Comparison of ENCODE assay signal across 23 cellular contexts in the genomic region with DNA sequence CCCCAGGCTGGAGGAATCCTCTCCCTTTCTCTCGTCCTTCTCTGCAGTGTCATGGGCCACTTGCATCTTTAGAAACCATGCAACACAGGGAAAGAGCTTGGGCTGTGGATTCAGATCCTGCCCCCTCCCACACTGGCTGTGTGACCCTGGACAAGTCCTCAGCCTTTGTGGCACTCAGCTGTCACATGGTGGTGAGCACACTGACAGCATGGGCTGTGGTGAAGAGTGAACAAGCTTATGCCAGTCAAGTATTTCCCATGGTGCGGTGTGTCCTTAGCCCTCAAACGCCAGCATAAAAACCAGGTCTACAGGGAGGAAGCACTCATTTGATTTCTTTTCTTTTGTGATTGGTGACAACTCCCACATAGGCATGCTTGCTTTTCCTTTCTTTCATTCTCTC.
DNase-seq lines count a peak whose midpoint lies in the region; ATAC-seq and TF ChIP-seq lines count a peak whose summit lies in the region.
"Had no signal": no experiment of that assay in that cellular context is flagged by ENCODE, and none has a peak within 500 bp of the region (broad histone marks: within the 10 kb centered on the region; RNA-seq: fewer than 3 reads in every experiment).

No MANE protein-coding gene starts in this region.

- no peaks in the 10 kb centered on the region for H3K4me1 ChIP-seq in PC-3 (ENCODE audit: insufficient read depth, low read length)
- H3K4me1 ChIP-seq: A549, Peyer's patch had no signal

- H3F3A ChIP-seq in PC-3 (ENCODE audit: low read length, unreplicated experiment), result no peaks in the 10 kb centered on the region

- peaks cover 3% of the 10 kb centered on the region for H3K36me3 Mint-ChIP-seq in activated CD4-positive, alpha-beta T cell treated with anti-CD3 and anti-CD28 coated beads, Interleukin-2, amount 10 ng/mL, durations not matched to agents 7 days and 5 days (ENCODE audit: low read depth)

- no peaks in the 10 kb centered on the region for H3K36me3 ChIP-seq in PC-3 (ENCODE audit: low read depth, low read length)
- H3K36me3 ChIP-seq: Peyer's patch had no signal

- H2AFZ ChIP-seq in PC-3 (ENCODE audit: low read length), result no peak overlapping the region

- H3K27me3 Mint-ChIP-seq in activated CD4-positive, alpha-beta T cell treated with anti-CD3 and anti-CD28 coated beads, Interleukin-2, amount 10 ng/mL, durations not matched to agents 7 days and 5 days, result no peaks in the 10 kb centered on the region
- no peaks in the 10 kb centered on the region for H3K27me3 Mint-ChIP-seq in stimulated activated naive CD8-positive, alpha-beta T cell treated with anti-CD3 and anti-CD28 coated beads, Interleukin-15, amount 100 ng/mL, for 72 hours
- H3K27me3 Mint-ChIP-seq: B cell; CD4-positive, CD25-positive, alpha-beta regulatory T cell had no signal

- H3K79me2 ChIP-seq in PC-3 (ENCODE audit: low read length), result no peaks in the 10 kb centered on the region

- H3K4me3 ChIP-seq in PC-3 (ENCODE audit: low read length), result no peak overlapping the region
- H3K4me3 ChIP-seq: A549, Peyer's patch had no signal

- peak; percentile 7 for DNase-seq in activated CD4-positive, alpha-beta T cell treated with anti-CD3 and anti-CD28 coated beads, Interleukin-2, amount 10 ng/mL, durations not matched to agents 7 days and 5 days
- no peak for DNase-seq in activated CD4-positive, alpha-beta T cell treated with anti-CD3 and anti-CD28 coated beads, Interleukin-2, amount 50 U/mL, for 1 hour
- no peak for DNase-seq in stimulated activated naive CD8-positive, alpha-beta T cell treated with anti-CD3 and anti-CD28 coated beads, Interleukin-15, amount 100 ng/mL, for 72 hours
- no peak for DNase-seq in stimulated activated naive CD8-positive, alpha-beta T cell treated with anti-CD3 and anti-CD28 coated beads, Interleukin-15, Interleukin-2, amounts not matched to agents 100 U/mL and 50 U/mL, for 24 hours
- DNase-seq in mesenteric fat pad (ENCODE audit: low spot score), result peak; percentile 74
- no peak for DNase-seq in GM13977 (ENCODE audit: low spot score)
- DNase-seq in PC-3, result no peak
- DNase-seq: CD4-positive, CD25-positive, alpha-beta regulatory T cell; COR-L47; DMS79; H7; HFFc6; Karpas-422; MV-4-11; NCI-H1105 treated with DMSO at 0.1 percent for 48 hours; NCI-H2029 treated with DMSO at 0.1 percent for 48 hours; NCI-H345; NCI-H524; NCI-H774; NK-92 treated with Interleukin-12 subunit alpha and Interleukin-12 subunit beta, amount 100 ng/mL, for 24 hours; Peyer's patch had no signal

- no peak overlapping the region for H3K4me2 ChIP-seq in PC-3 (ENCODE audit: low read length)
- H3K4me2 ChIP-seq: A549 had no signal

- ATAC-seq in stimulated activated naive CD8-positive, alpha-beta T cell treated with anti-CD3 and anti-CD28 coated beads, Interleukin-15, amount 100 ng/mL, for 72 hours, result peak; percentile 64
- no peak for ATAC-seq in stimulated activated naive CD8-positive, alpha-beta T cell treated with anti-CD3 and anti-CD28 coated beads, Interleukin-15, Interleukin-2, amounts not matched to agents 100 U/mL and 50 U/mL, for 24 hours
- ATAC-seq in PC-3, result no peak
- ATAC-seq: A549 had no signal

- no TSS peak for BruUV-seq in PC-3 (replicated peaks; lab: Mats Ljungman, UMichigan)

- H3K9me3 Mint-ChIP-seq in activated CD4-positive, alpha-beta T cell treated with anti-CD3 and anti-CD28 coated beads, Interleukin-2, amount 10 ng/mL, durations not matched to agents 7 days and 5 days, result no peaks in the 10 kb centered on the region
- H3K9me3 Mint-ChIP-seq in stimulated activated naive CD8-positive, alpha-beta T cell treated with anti-CD3 and anti-CD28 coated beads, Interleukin-15, amount 100 ng/mL, for 72 hours, result no peaks in the 10 kb centered on the region
- H3K9me3 Mint-ChIP-seq: HFFc6 had no signal

- H3K27ac Mint-ChIP-seq in activated CD4-positive, alpha-beta T cell treated with anti-CD3 and anti-CD28 coated beads, Interleukin-2, amount 10 ng/mL, durations not matched to agents 7 days and 5 days, result peak overlapping the region; percentile 77
- no peak overlapping the region for H3K27ac Mint-ChIP-seq in stimulated activated naive CD8-positive, alpha-beta T cell treated with anti-CD3 and anti-CD28 coated beads, Interleukin-15, amount 100 ng/mL, for 72 hours
- H3K27ac Mint-ChIP-seq: B cell, HFFc6 had no signal

- POLR2A ChIA-PET in activated CD4-positive, alpha-beta T cell treated with anti-CD3 and anti-CD28 coated beads, Interleukin-2, amount 10 ng/mL, durations not matched to agents 7 days and 5 days (lab: Charles Lee), result no interaction called here
- POLR2A ChIA-PET in PC-3 (lab: Charles Lee; ENCODE audit: unreplicated experiment), result no interaction called here

- no peaks in the 10 kb centered on the region for H3K9me2 ChIP-seq in PC-3 (replicated peaks; ENCODE audit: low read length)

- intact Hi-C loops in PC-3 (cut with micrococcal nuclease), result no loop called here

- TF ChIP-seq CTCF in GM13977 (IDR thresholded peaks at IDR 0.05; ENCODE audit: extremely low read depth, insufficient read depth, missing control alignments) (no peak), PC-3 (conservative IDR thresholded peaks at IDR 0.05; ENCODE audit: low read depth, low read length) (no peak)

- no peaks in the 10 kb centered on the region for H3K27me3 ChIP-seq in PC-3 (ENCODE audit: low read length)
- H3K27me3 ChIP-seq: Peyer's patch had no signal

- H4K20me1 ChIP-seq in PC-3 (ENCODE audit: low read length), result no peaks in the 10 kb centered on the region

- H3K9ac ChIP-seq in PC-3 (ENCODE audit: low read length), result no peak overlapping the region

- no peak overlapping the region for H3K27ac ChIP-seq in PC-3 (ENCODE audit: low read length)
- H3K27ac ChIP-seq: A549, Peyer's patch had no signal

- no peaks in the 10 kb centered on the region for H3K9me3 ChIP-seq in PC-3 (ENCODE audit: low read length)
- H3K9me3 ChIP-seq: A549, Peyer's patch had no signal

- peaks cover 16% of the 10 kb centered on the region for H3K4me1 Mint-ChIP-seq in activated CD4-positive, alpha-beta T cell treated with anti-CD3 and anti-CD28 coated beads, Interleukin-2, amount 10 ng/mL, durations not matched to agents 7 days and 5 days
- H3K4me1 Mint-ChIP-seq in stimulated activated naive CD8-positive, alpha-beta T cell treated with anti-CD3 and anti-CD28 coated beads, Interleukin-15, amount 100 ng/mL, for 72 hours, result peaks cover 13% of the 10 kb centered on the region

- in situ Hi-C loops in GM13977 (cut with MboI; ENCODE audit: low pct_unique_long_range_greater_than_20kb, low sequenced_read_pairs, unreplicated experiment), result no loop called here

- CTCF ChIA-PET in activated CD4-positive, alpha-beta T cell treated with anti-CD3 and anti-CD28 coated beads, Interleukin-2, amount 10 ng/mL, durations not matched to agents 7 days and 5 days (lab: Charles Lee), result interaction anchor here (0.6 to 1.2 kb wide), 3 partner anchors 9 to 14 kb away, joined by 3 to 4 read pairs (median 4); no protein-coding TSS in a partner anchor
- CTCF ChIA-PET in PC-3 (lab: Charles Lee), result no interaction called here

- H3K4me3 Mint-ChIP-seq in activated CD4-positive, alpha-beta T cell treated with anti-CD3 and anti-CD28 coated beads, Interleukin-2, amount 10 ng/mL, durations not matched to agents 7 days and 5 days, result no peak overlapping the region
- peak overlapping the region in 1 of 2 donors; percentile 6 for H3K4me3 Mint-ChIP-seq in stimulated activated naive CD8-positive, alpha-beta T cell treated with anti-CD3 and anti-CD28 coated beads, Interleukin-15, amount 100 ng/mL, for 72 hours
- H3K4me3 Mint-ChIP-seq: B cell; CD4-positive, CD25-positive, alpha-beta regulatory T cell; HFFc6 had no signal

Comparison
In these comparisons a context has a peak if more than half of its experiments do, and no peak if none do; other contexts are left out.
1. DNase-seq: peak in activated CD4-positive, alpha-beta T cell treated with anti-CD3 and anti-CD28 coated beads, Interleukin-2, amount 10 ng/mL, durations not matched to agents 7 days and 5 days (single experiment) and mesenteric fat pad (single experiment); none in activated CD4-positive, alpha-beta T cell treated with anti-CD3 and anti-CD28 coated beads, Interleukin-2, amount 50 U/mL, for 1 hour (single experiment), stimulated activated naive CD8-positive, alpha-beta T cell treated with anti-CD3 and anti-CD28 coated beads, Interleukin-15, amount 100 ng/mL, for 72 hours (0 of 2), stimulated activated naive CD8-positive, alpha-beta T cell treated with anti-CD3 and anti-CD28 coated beads, Interleukin-15, Interleukin-2, amounts not matched to agents 100 U/mL and 50 U/mL, for 24 hours (single experiment), GM13977 (single experiment) and PC-3 (single experiment).